ENCODE assay signal across 22 cellular contexts in the genomic region with DNA sequence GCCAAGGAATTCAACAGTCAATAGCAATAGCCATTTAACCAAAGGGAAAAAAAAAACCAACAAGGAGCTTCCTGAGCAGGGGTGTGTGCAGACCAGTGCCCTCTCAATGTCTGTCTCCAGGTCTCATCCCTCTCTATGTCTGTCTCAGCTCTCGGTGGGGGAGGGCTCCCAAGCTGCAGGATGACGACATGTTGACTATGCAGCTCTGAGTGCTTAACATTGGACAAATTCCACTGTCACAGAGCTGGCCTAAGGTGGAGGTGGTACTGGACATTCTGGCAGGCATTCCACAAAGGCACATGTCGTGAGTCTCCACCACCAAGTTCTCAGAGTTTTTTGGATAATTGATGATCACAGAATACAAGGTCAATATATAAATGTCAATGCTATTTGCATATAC. TPM values are rescaled to one million over a fixed set of nuclear protein-coding genes. Genes with fewer than 3 reads are reported as not detected.
DNase-seq lines count a peak whose midpoint lies in the region; ATAC-seq, FAIRE-seq and TF ChIP-seq lines count a peak whose summit lies in the region.
"Had no signal": no experiment of that assay in that cellular context is flagged by ENCODE, and none has a peak within 500 bp of the region (broad histone marks: within the 10 kb centered on the region; RNA-seq: fewer than 3 reads in every experiment).

No MANE protein-coding gene starts in this region.

- no peak overlapping the region for H3K27ac ChIP-seq in SK-N-SH (ENCODE audit: low read depth in 2 of 2, low read length in 1 of 2)
- H3K27ac ChIP-seq: 22Rv1, left lung, tibial artery had no signal

- H3K4me2 ChIP-seq in SK-N-SH, result no peak overlapping the region

- H3F3A ChIP-seq in SK-N-SH (replicated peaks; ENCODE audit: insufficient read depth), result no peaks in the 10 kb centered on the region

- no peaks in the 10 kb centered on the region for H3K9me2 ChIP-seq in SK-N-SH

- no peaks in the 10 kb centered on the region for H3K36me3 ChIP-seq in SK-N-SH (replicated peaks in 1 of 2; ENCODE audit: control insufficient read depth in 1 of 2, insufficient read depth in 2 of 2, low read length in 1 of 2)
- H3K36me3 ChIP-seq in adipocyte (ENCODE audit: control insufficient read depth, insufficient read depth, low read length, severe bottlenecking), result no peaks in the 10 kb centered on the region
- H3K36me3 ChIP-seq: tibial artery had no signal

- TF ChIP-seq EP300 in SK-N-SH (IDR thresholded peaks at IDR 0.05; ENCODE audit: borderline replicate concordance in 1 of 2, low read depth in 1 of 2, low read length in 1 of 2), result no peak

- no peaks in the 10 kb centered on the region for H3K27me3 Mint-ChIP-seq in stimulated activated naive B cell treated with anti-CD40 and anti-IgM and Interleukin-4, amounts not matched to agents 10 μg/mL and 1 μg/mL and 100 μg/mL, for 72 hours
- H3K27me3 Mint-ChIP-seq: activated naive CD4-positive, alpha-beta T cell treated with anti-CD3 and anti-CD28 coated beads, Interleukin-2, amount 50 U/mL, for 24 hours; CD4-positive, alpha-beta memory T cell had no signal

- no peaks in the 10 kb centered on the region for H3K36me3 Mint-ChIP-seq in stimulated activated naive B cell treated with anti-CD40 and anti-IgM and Interleukin-4, amounts not matched to agents 10 μg/mL and 1 μg/mL and 100 μg/mL, for 72 hours
- H3K36me3 Mint-ChIP-seq: activated naive CD4-positive, alpha-beta T cell treated with anti-CD3 and anti-CD28 coated beads, Interleukin-2, amount 50 U/mL, for 24 hours had no signal

- no peak for DNase-seq in SK-N-SH
- DNase-seq in adipocyte (ENCODE audit: low read depth), result peak; percentile 15
- peak; percentile 5 for DNase-seq in left kidney (ENCODE audit: low read depth, low spot score)
- peak; percentile 29 for DNase-seq in urothelium cell line (ENCODE audit: low spot score)
- no peak for DNase-seq in stimulated activated naive B cell treated with anti-CD40 and anti-IgM and Interleukin-4, amounts not matched to agents 10 μg/mL and 1 μg/mL and 100 μg/mL, for 72 hours
- no peak for DNase-seq in RPMI8226
- no peak for DNase-seq in activated naive CD4-positive, alpha-beta T cell treated with anti-CD3 and anti-CD28 coated beads, Interleukin-2, amount 50 U/mL, for 16 hours
- DNase-seq: activated T-cell treated with anti-CD3 and anti-CD28 coated beads for 4 hours; caudate nucleus; CD4-positive, alpha-beta memory T cell; effector CD8-positive, alpha-beta T cell; MM.1S; NCI-H1930; NCI-H524 treated with DMSO at 0.1 percent for 48 hours; tibial artery had no signal

- no peak overlapping the region for H3K4me3 Mint-ChIP-seq in stimulated activated naive B cell treated with anti-CD40 and anti-IgM and Interleukin-4, amounts not matched to agents 10 μg/mL and 1 μg/mL and 100 μg/mL, for 72 hours
- H3K4me3 Mint-ChIP-seq: activated naive CD4-positive, alpha-beta T cell treated with anti-CD3 and anti-CD28 coated beads, Interleukin-2, amount 50 U/mL, for 24 hours had no signal

- H3K4me3 ChIP-seq in SK-N-SH (ENCODE audit: low read depth in 2 of 2, low read length in 1 of 2), result no peak overlapping the region
- no peak overlapping the region for H3K4me3 ChIP-seq in adipocyte (ENCODE audit: low read length)
- H3K4me3 ChIP-seq: left lung, tibial artery had no signal

- H3K4me1 ChIP-seq in SK-N-SH (ENCODE audit: control insufficient read depth in 1 of 2, insufficient read depth in 2 of 2, low read depth in 1 of 2, low read length in 1 of 2) (peaks cover 0 to 13% of the 10 kb centered on the region in 2 experiments; a peak in 3 of 4 replicates), adipocyte (ENCODE audit: control insufficient read depth, insufficient read depth, low read length) (peaks cover 19% of the 10 kb centered on the region)

- no peak overlapping the region for H3K9ac ChIP-seq in SK-N-SH
- peak overlapping the region; percentile 1 for H3K9ac ChIP-seq in adipocyte (ENCODE audit: low read length)

- CTCF ChIA-PET in SK-N-SH (lab: Yijun Ruan, JAX), result interaction anchor here (0.6 to 6.2 kb wide), 18 partner anchors 10 to 426 kb away, joined by 3 to 53 read pairs (median 10); a partner anchor contains a TSS

- TF ChIP-seq RAD21 in SK-N-SH (IDR thresholded peaks at IDR 0.05; ENCODE audit: low read length), result no peak

- no peaks in the 10 kb centered on the region for H3K9me3 ChIP-seq in SK-N-SH
- no peaks in the 10 kb centered on the region for H3K9me3 ChIP-seq in adipocyte (ENCODE audit: control insufficient read depth, low read length)
- H3K9me3 ChIP-seq: left lung, tibial artery had no signal

- ATAC-seq in SK-N-SH treated with all-trans-retinoic acid at 6 μM for 48 hours, result no peak
- ATAC-seq in stimulated activated naive B cell treated with anti-CD40 and anti-IgM and Interleukin-4, amounts not matched to agents 10 μg/mL and 1 μg/mL and 100 μg/mL, for 72 hours (replicated peaks), result no peak
- ATAC-seq: left lung had no signal

- TF ChIP-seq CTCF in SK-N-SH (IDR thresholded peaks at IDR 0.05), result no peak

- peaks cover 28% of the 10 kb centered on the region for H3K79me2 ChIP-seq in SK-N-SH (ENCODE audit: insufficient read depth)

- WGBS in SK-N-SH (ENCODE audit: low lambda C conversion rate), result 68% methylated on average over 3 of the region's 3 CpGs

- peaks cover 12 to 29% of the 10 kb centered on the region in 2 donors for H3K4me1 Mint-ChIP-seq in stimulated activated naive B cell treated with anti-CD40 and anti-IgM and Interleukin-4, amounts not matched to agents 10 μg/mL and 1 μg/mL and 100 μg/mL, for 72 hours

- no peaks in the 10 kb centered on the region for H3K27me3 ChIP-seq in SK-N-SH (ENCODE audit: insufficient read depth)
- no peaks in the 10 kb centered on the region for H3K27me3 ChIP-seq in adipocyte (replicated peaks; ENCODE audit: control insufficient read depth, insufficient read depth, low read length)
- H3K27me3 ChIP-seq: left lung, tibial artery had no signal

- peaks cover 22% of the 10 kb centered on the region for H4K20me1 ChIP-seq in SK-N-SH (ENCODE audit: insufficient read depth)

- no peak for FAIRE-seq in urothelium cell line (lab: Jason Lieb, UNC)
- FAIRE-seq: GM12892, H1, TTC549 had no signal

- peak overlapping the region; percentile 36; the same call in 1 of the 2 replicates for H2AFZ ChIP-seq in SK-N-SH (ENCODE audit: low read depth)

- H3K27ac Mint-ChIP-seq in stimulated activated naive B cell treated with anti-CD40 and anti-IgM and Interleukin-4, amounts not matched to agents 10 μg/mL and 1 μg/mL and 100 μg/mL, for 72 hours, result no peak overlapping the region
- H3K27ac Mint-ChIP-seq: activated naive CD4-positive, alpha-beta T cell treated with anti-CD3 and anti-CD28 coated beads, Interleukin-2, amount 50 U/mL, for 24 hours had no signal

- H3K9me3 Mint-ChIP-seq in stimulated activated naive B cell treated with anti-CD40 and anti-IgM and Interleukin-4, amounts not matched to agents 10 μg/mL and 1 μg/mL and 100 μg/mL, for 72 hours, result no peaks in the 10 kb centered on the region
- H3K9me3 Mint-ChIP-seq: activated naive CD4-positive, alpha-beta T cell treated with anti-CD3 and anti-CD28 coated beads, Interleukin-2, amount 50 U/mL, for 24 hours; CD4-positive, alpha-beta memory T cell had no signal

- POLR2A ChIA-PET in SK-N-SH (lab: Yijun Ruan, JAX), result no interaction called here

TF ChIP-seq in SK-N-SH, 30 proteins besides CTCF, POLR2A, EP300 and RAD21 (continues in another document):
- TF ChIP-seq, protein P1, sequence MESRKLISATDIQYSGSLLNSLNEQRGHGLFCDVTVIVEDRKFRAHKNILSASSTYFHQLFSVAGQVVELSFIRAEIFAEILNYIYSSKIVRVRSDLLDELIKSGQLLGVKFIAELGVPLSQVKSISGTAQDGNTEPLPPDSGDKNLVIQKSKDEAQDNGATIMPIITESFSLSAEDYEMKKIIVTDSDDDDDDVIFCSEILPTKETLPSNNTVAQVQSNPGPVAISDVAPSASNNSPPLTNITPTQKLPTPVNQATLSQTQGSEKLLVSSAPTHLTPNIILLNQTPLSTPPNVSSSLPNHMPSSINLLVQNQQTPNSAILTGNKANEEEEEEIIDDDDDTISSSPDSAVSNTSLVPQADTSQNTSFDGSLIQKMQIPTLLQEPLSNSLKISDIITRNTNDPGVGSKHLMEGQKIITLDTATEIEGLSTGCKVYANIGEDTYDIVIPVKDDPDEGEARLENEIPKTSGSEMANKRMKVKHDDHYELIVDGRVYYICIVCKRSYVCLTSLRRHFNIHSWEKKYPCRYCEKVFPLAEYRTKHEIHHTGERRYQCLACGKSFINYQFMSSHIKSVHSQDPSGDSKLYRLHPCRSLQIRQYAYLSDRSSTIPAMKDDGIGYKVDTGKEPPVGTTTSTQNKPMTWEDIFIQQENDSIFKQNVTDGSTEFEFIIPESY (IDR thresholded peaks at IDR 0.05; ENCODE audit: borderline replicate concordance, low read depth), result no peak
- TF ChIP-seq EZH2phosphoT487 (IDR thresholded peaks at IDR 0.05; ENCODE audit: borderline replicate concordance, low read depth) (no peak), SMC3 (IDR thresholded peaks at IDR 0.05; ENCODE audit: low read depth, low read length) (no peak)

TF ChIP-seq in SK-N-SH treated with all-trans-retinoic acid at 6 μM for 48 hours, 23 proteins besides CTCF, POLR2A, EP300 and RAD21 (continues in another document):
- TF ChIP-seq ZNF70 (CRISPR knock-in tag; IDR thresholded peaks at IDR 0.05) (no peak), ESRRG (CRISPR knock-in tag; IDR thresholded peaks at IDR 0.05) (no peak), ZNF565 (CRISPR knock-in tag; conservative IDR thresholded peaks at IDR 0.05; ENCODE audit: low read depth) (no peak), RARB (CRISPR knock-in tag; IDR thresholded peaks at IDR 0.05) (no peak)

RNA-seq across cellular contexts. Expression of a gene that starts 2.0 kb away (rescaled TPM):
- 7.3 and 11.1 TPM in 2 replicates for polyA plus RNA-seq in SK-N-SH (2012; rRNA removed)
- 8.7 and 13.0 TPM in 2 replicates for polyA plus RNA-seq in SK-N-SH (2012; cell fraction: cytosol; rRNA removed)
- polyA plus RNA-seq in SK-N-SH (2012; cell fraction: nucleus; rRNA removed), result 21.6 and 21.9 TPM in 2 replicates

Comparison
In these comparisons a context has a peak if more than half of its experiments do, and no peak if none do; other contexts are left out.
1. DNase-seq: peak in adipocyte (single experiment), left kidney (single experiment) and urothelium cell line (single experiment); none in SK-N-SH (single experiment), stimulated activated naive B cell treated with anti-CD40 and anti-IgM and Interleukin-4, amounts not matched to agents 10 μg/mL and 1 μg/mL and 100 μg/mL, for 72 hours (single experiment), RPMI8226 (single experiment) and activated naive CD4-positive, alpha-beta T cell treated with anti-CD3 and anti-CD28 coated beads, Interleukin-2, amount 50 U/mL, for 16 hours (single experiment).